ENCODE assay signal across 8 cellular contexts in the genomic region with DNA sequence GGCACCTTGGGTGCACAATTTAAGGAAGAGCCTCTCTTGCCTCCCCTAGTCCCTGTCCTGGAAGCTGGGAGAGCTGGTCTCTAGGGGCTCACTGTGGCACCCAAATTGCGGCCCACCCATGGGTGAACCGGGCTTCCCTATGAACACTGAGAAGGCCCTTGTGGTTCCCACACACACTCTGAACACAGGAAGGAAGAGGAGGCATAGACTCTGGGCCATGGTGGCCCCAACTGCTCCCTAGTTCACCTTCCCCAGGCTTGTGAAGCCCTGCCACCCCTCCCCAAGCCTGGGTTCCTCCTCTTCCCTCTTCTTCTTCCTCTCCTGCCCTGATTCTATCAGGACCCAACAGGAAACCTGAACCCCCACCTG. TPM values are rescaled to one million over a fixed set of nuclear protein-coding genes. Genes with fewer than 3 reads are reported as not detected.
DNase-seq lines count a peak whose midpoint lies in the region; ATAC-seq and TF ChIP-seq lines count a peak whose summit lies in the region.
"Had no signal": no experiment of that assay in that cellular context is flagged by ENCODE, and none has a peak within 500 bp of the region (broad histone marks: within the 10 kb centered on the region; RNA-seq: fewer than 3 reads in every experiment).

No MANE protein-coding gene starts in this region.

- no peak overlapping the region for H2AFZ ChIP-seq in GM23338
- H2AFZ ChIP-seq in SU-DHL-6 (ENCODE audit: low read depth, low read length, severe bottlenecking), result no peak overlapping the region

- peak overlapping the region; percentile 6; the same call in 1 of the 3 replicates for H3K4me3 Mint-ChIP-seq in GM23338
- H3K4me3 Mint-ChIP-seq in stimulated activated effector memory CD8-positive, alpha-beta T cell treated with anti-CD3 and anti-CD28 coated beads, Interleukin-12 subunit alpha, Interleukin-12 subunit beta, amount 100 ng/mL, for 72 hours, result peak overlapping the region; percentile 55

- peaks cover 82% of the 10 kb centered on the region for H3K79me2 ChIP-seq in GM23338 (replicated peaks; ENCODE audit: insufficient read depth)
- peaks cover 39% of the 10 kb centered on the region for H3K79me2 ChIP-seq in SU-DHL-6 (ENCODE audit: insufficient read depth, low read length)

- H3K9me2 ChIP-seq in GM23338 (ENCODE audit: insufficient read depth), result no peaks in the 10 kb centered on the region
- H3K9me2 ChIP-seq in SU-DHL-6 (replicated peaks; ENCODE audit: insufficient read depth, low read length), result no peaks in the 10 kb centered on the region

- H3K9ac ChIP-seq in SU-DHL-6 (ENCODE audit: low read length), result no peak overlapping the region

- H3K27ac ChIP-seq in GM23338 (ENCODE audit: low read depth) (no peak overlapping the region), SU-DHL-6 (ENCODE audit: low read depth, low read length) (peak overlapping the region; percentile 26; the same call in 1 of the 2 replicates), esophagus (ENCODE audit: low read depth in 2 of 2, low read length in 1 of 2) (peak overlapping the region; percentile 69 to 96)

- intact Hi-C loops in Right ventricle myocardium superior (cut with DNase I), result no loop called here

- H3K4me2 ChIP-seq in GM23338 (no peak overlapping the region), SU-DHL-6 (ENCODE audit: low read depth, low read length, poor library complexity, severe bottlenecking) (no peak overlapping the region)

- H3K36me3 Mint-ChIP-seq in GM23338 (ENCODE audit: low read depth), result peaks cover 17% of the 10 kb centered on the region
- H3K36me3 Mint-ChIP-seq in stimulated activated effector memory CD8-positive, alpha-beta T cell treated with anti-CD3 and anti-CD28 coated beads, Interleukin-12 subunit alpha, Interleukin-12 subunit beta, amount 100 ng/mL, for 72 hours, result peaks cover 9% of the 10 kb centered on the region

- H3K9me3 Mint-ChIP-seq in GM23338, result no peaks in the 10 kb centered on the region
- no peaks in the 10 kb centered on the region for H3K9me3 Mint-ChIP-seq in stimulated activated effector memory CD8-positive, alpha-beta T cell treated with anti-CD3 and anti-CD28 coated beads, Interleukin-12 subunit alpha, Interleukin-12 subunit beta, amount 100 ng/mL, for 72 hours

- H3K27me3 ChIP-seq in GM23338 (ENCODE audit: insufficient read depth) (no peaks in the 10 kb centered on the region), SU-DHL-6 (ENCODE audit: low read length) (no peaks in the 10 kb centered on the region), esophagus (ENCODE audit: control insufficient read depth in 1 of 2, insufficient read depth in 2 of 2, low read length in 2 of 2) (no peaks in the 10 kb centered on the region)

- H3K4me3 ChIP-seq in GM23338 (no peak overlapping the region), SU-DHL-6 (ENCODE audit: insufficient read depth, low read length, poor library complexity, severe bottlenecking) (no peak overlapping the region), esophagus (ENCODE audit: low read depth in 1 of 2, low read length in 2 of 2) (no peak overlapping the region)

- peak overlapping the region; percentile 88; the same call in 1 of the 2 replicates for H3K27ac Mint-ChIP-seq in GM23338
- peak overlapping the region; percentile 84 for H3K27ac Mint-ChIP-seq in stimulated activated effector memory CD8-positive, alpha-beta T cell treated with anti-CD3 and anti-CD28 coated beads, Interleukin-12 subunit alpha, Interleukin-12 subunit beta, amount 100 ng/mL, for 72 hours

- 0 out of 2 replicates have a peak, but pooled peaks cover 5% of the 10 kb centered on the region for H3K36me3 ChIP-seq in GM23338 (ENCODE audit: insufficient read depth)
- no peaks in the 10 kb centered on the region for H3K36me3 ChIP-seq in SU-DHL-6 (ENCODE audit: low read length)
- H3K36me3 ChIP-seq in esophagus (ENCODE audit: control insufficient read depth in 2 of 2, insufficient read depth in 2 of 2, low read length in 1 of 2), result peaks cover 0 to 4% of the 10 kb centered on the region in 2 donors

- peaks cover 47% of the 10 kb centered on the region for H3K4me1 ChIP-seq in GM23338 (ENCODE audit: insufficient read depth)
- peaks cover 37 to 44% of the 10 kb centered on the region in 2 donors for H3K4me1 ChIP-seq in esophagus (ENCODE audit: control insufficient read depth in 2 of 2, insufficient read depth in 2 of 2, low read length in 1 of 2)

- H3K9me3 ChIP-seq in SU-DHL-6 (ENCODE audit: insufficient read depth, low read length) (no peaks in the 10 kb centered on the region), esophagus (ENCODE audit: control insufficient read depth in 2 of 2, insufficient read depth in 1 of 2, low read depth in 1 of 2, low read length in 1 of 2) (no peaks in the 10 kb centered on the region)

- H3K27me3 Mint-ChIP-seq in GM23338 (ENCODE audit: insufficient read depth, low read depth, poor library complexity), result peaks cover 20% of the 10 kb centered on the region

- H4K20me1 ChIP-seq in GM23338 (replicated peaks; ENCODE audit: insufficient read depth), result peaks cover 66% of the 10 kb centered on the region
- H4K20me1 ChIP-seq in SU-DHL-6 (ENCODE audit: low read depth, low read length), result no peaks in the 10 kb centered on the region

- H3K4me1 Mint-ChIP-seq in GM23338, result peaks cover 60% of the 10 kb centered on the region
- peaks cover 60% of the 10 kb centered on the region for H3K4me1 Mint-ChIP-seq in stimulated activated effector memory CD8-positive, alpha-beta T cell treated with anti-CD3 and anti-CD28 coated beads, Interleukin-12 subunit alpha, Interleukin-12 subunit beta, amount 100 ng/mL, for 72 hours

- ATAC-seq in GM23338, result no peak
- no peak for ATAC-seq in stimulated activated effector memory CD8-positive, alpha-beta T cell treated with anti-CD3 and anti-CD28 coated beads, Interleukin-12 subunit alpha, Interleukin-12 subunit beta, amount 100 ng/mL, for 72 hours
- ATAC-seq in Right ventricle myocardium superior (ENCODE audit: poor library complexity), result no peak

- 72 to 77% methylated on average over 2 of the region's 2 CpGs for WGBS in esophagus, 2 donors

- TF ChIP-seq CTCF in GM23338 (conservative IDR thresholded peaks at IDR 0.05; ENCODE audit: low read depth in 2 of 2) (no peak), SU-DHL-6 (IDR thresholded peaks at IDR 0.05; ENCODE audit: insufficient read depth, low read length, poor library complexity, severe bottlenecking) (no peak)

- DNase-seq in GM23338 (ENCODE audit: low spot score), result no peak
- DNase-seq in stimulated activated effector memory CD8-positive, alpha-beta T cell treated with anti-CD3 and anti-CD28 coated beads, Interleukin-12 subunit alpha, Interleukin-12 subunit beta, amount 100 ng/mL, for 72 hours (ENCODE audit: low spot score in 2 of 2), result no peak
- no peak for DNase-seq in D341Med (ENCODE audit: low spot score)
- DNase-seq in middle frontal gyrus (ENCODE audit: extremely low spot score, low spot score), result no peak
- DNase-seq in Right ventricle myocardium superior, result no peak
- DNase-seq: occipital lobe had no signal

- H3F3A ChIP-seq in GM23338 (replicated peaks; ENCODE audit: low read depth), result peaks cover 13% of the 10 kb centered on the region
- peaks cover 4% of the 10 kb centered on the region; the same call in 1 of the 2 replicates for H3F3A ChIP-seq in SU-DHL-6 (ENCODE audit: insufficient read depth)

TF ChIP-seq in GM23338, 12 proteins besides CTCF, POLR2A, EP300 and RAD21 (continues in another document):
- TF ChIP-seq ZNF331 (CRISPR knock-in tag; IDR thresholded peaks at IDR 0.05; ENCODE audit: low read depth), result no peak
- TF ChIP-seq POLR2AphosphoS5 (IDR thresholded peaks at IDR 0.05; ENCODE audit: low read depth), result no peak
- TF ChIP-seq JUNB (IDR thresholded peaks at IDR 0.05; ENCODE audit: unreplicated experiment), result no peak
- no peak for TF ChIP-seq STAT1 (IDR thresholded peaks at IDR 0.05; ENCODE audit: unreplicated experiment)
- TF ChIP-seq EZH2phosphoT487 (IDR thresholded peaks at IDR 0.05; ENCODE audit: unreplicated experiment), result no peak

RNA-seq across cellular contexts. Expression of a gene that starts 10.5 kb away (rescaled TPM):
- total RNA-seq in GM23338 (2014; rRNA removed; shearing (Covaris generic)), result 77.7 and 85.3 TPM in 2 replicates
- polyA plus RNA-seq in GM23338 (2016; fragmentation: Nextera tagmentation; extraction: Ambion mirVana) (39.6 and 43.7 TPM in 2 replicates), esophagus (100 to 1,000 TPM in 1 of 2 donors, 10 to 100 TPM in 1; 95.1 to 116 TPM)
- total RNA-seq in Right ventricle myocardium superior, result 14.7 TPM
